1 cellular context compared by ENCODE assay signal in the genomic region with DNA sequence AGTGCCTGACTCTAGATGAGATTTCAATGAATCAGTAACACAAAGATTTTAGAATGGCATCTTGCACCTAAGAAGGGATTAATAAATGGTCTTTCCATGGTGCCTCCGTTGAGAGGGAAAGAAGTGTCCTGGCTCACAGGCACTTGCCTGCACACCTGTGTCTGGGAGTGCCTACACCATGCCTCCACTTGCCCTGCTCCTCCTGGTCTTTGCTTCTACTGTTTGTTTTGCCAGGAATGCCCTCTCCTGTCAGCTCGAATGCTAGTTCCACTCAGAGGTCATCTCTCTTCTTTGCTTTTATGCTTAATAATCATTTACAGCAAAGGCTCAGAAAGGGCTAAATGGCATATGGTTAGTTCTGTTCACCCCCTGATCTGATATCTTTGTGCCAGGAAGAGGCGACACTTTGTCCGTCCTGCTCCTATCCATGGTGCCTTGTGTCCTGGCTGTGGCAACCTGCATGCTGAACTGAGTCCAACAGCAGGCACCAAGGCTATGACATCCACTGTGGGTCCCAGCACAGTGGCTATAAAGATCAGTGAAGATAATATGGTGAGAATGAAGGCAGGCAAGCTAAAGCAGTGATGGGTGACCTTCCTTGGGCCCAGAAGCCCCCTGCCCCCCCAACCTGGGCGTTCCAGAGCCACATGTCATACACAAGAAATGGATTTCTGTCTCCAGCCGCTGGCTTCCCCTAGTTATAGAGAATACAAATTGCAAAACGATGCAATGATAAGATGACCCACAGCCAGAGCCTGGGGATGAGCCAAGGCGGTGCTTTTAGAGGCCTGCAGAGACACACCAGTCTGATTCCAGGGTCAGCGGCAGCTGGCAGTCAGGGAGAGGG.
A peak's percentile ranks its signal among the peaks of the same experiment; 100 is the strongest.
TF ChIP-seq lines count a peak whose summit lies in the region.

No MANE protein-coding gene starts in this region.

TF ChIP-seq in K562, 482 proteins besides CTCF, POLR2A, EP300 and RAD21:
- TF ChIP-seq NR2C2 (CRISPR knock-in tag; IDR thresholded peaks at IDR 0.05) (0 out of 2 replicates have a peak, but pooled peaks have one; percentile 22), NR2C2 (tag; IDR thresholded peaks at IDR 0.05) (no peak), CHD7 (IDR thresholded peaks at IDR 0.05; ENCODE audit: low read depth, low read length) (no peak), ZNF316 (IDR thresholded peaks at IDR 0.05) (peak; percentile 45), NFIC (IDR thresholded peaks at IDR 0.05) (no peak), C11orf30 (IDR thresholded peaks at IDR 0.05; ENCODE audit: low read depth) (peak; percentile 30; the same call in 1 of the 2 replicates), MIER1 (IDR thresholded peaks at IDR 0.05; ENCODE audit: low read depth) (no peak), HLTF (IDR thresholded peaks at IDR 0.05) (no peak), SAP30 (IDR thresholded peaks at IDR 0.05; ENCODE audit: borderline replicate concordance, insufficient read depth, low read depth, low read length, poor library complexity, severe bottlenecking) (no peak), FOXP1 (CRISPR knock-in tag; IDR thresholded peaks at IDR 0.05) (no peak), MCM3 (IDR thresholded peaks at IDR 0.05) (no peak), ELF4 (CRISPR knock-in tag; IDR thresholded peaks at IDR 0.05) (no peak), ZFP30 (CRISPR knock-in tag; IDR thresholded peaks at IDR 0.05; ENCODE audit: borderline replicate concordance) (no peak), SMARCA4 (IDR thresholded peaks at IDR 0.05) (no peak), PTRF (tag; IDR thresholded peaks at IDR 0.05) (no peak)
- TF ChIP-seq, protein P1, sequence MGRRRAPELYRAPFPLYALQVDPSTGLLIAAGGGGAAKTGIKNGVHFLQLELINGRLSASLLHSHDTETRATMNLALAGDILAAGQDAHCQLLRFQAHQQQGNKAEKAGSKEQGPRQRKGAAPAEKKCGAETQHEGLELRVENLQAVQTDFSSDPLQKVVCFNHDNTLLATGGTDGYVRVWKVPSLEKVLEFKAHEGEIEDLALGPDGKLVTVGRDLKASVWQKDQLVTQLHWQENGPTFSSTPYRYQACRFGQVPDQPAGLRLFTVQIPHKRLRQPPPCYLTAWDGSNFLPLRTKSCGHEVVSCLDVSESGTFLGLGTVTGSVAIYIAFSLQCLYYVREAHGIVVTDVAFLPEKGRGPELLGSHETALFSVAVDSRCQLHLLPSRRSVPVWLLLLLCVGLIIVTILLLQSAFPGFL (CRISPR knock-in tag; IDR thresholded peaks at IDR 0.05), result no peak
- TF ChIP-seq, protein P2, sequence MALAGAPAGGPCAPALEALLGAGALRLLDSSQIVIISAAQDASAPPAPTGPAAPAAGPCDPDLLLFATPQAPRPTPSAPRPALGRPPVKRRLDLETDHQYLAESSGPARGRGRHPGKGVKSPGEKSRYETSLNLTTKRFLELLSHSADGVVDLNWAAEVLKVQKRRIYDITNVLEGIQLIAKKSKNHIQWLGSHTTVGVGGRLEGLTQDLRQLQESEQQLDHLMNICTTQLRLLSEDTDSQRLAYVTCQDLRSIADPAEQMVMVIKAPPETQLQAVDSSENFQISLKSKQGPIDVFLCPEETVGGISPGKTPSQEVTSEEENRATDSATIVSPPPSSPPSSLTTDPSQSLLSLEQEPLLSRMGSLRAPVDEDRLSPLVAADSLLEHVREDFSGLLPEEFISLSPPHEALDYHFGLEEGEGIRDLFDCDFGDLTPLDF (CRISPR knock-in tag; IDR thresholded peaks at IDR 0.05), result no peak
